In genomic region chr5:9020996-9021395, GRCh38 we compare ENCODE assay signal across 28 cellular contexts.
"Had no signal": no experiment of that assay in that cellular context is flagged by ENCODE, and none has a peak within 500 bp of the region (broad histone marks: within the 10 kb centered on the region; RNA-seq: fewer than 3 reads in every experiment).

No MANE protein-coding gene starts in this region.

- H3K4me1 Mint-ChIP-seq: nephron; stimulated activated effector memory CD8-positive, alpha-beta T cell treated with anti-CD3 and anti-CD28 coated beads, Interleukin-12 subunit alpha, Interleukin-12 subunit beta, amount 100 ng/mL, for 72 hours; stimulated activated naive B cell treated with anti-CD40 and anti-IgM and Interleukin-4, amounts not matched to agents 10 μg/mL and 1 μg/mL and 100 μg/mL, for 72 hours had no signal

- H3K4me3 Mint-ChIP-seq: nephron; neural progenitor cell; stimulated activated effector memory CD8-positive, alpha-beta T cell treated with anti-CD3 and anti-CD28 coated beads, Interleukin-12 subunit alpha, Interleukin-12 subunit beta, amount 100 ng/mL, for 72 hours; stimulated activated naive B cell treated with anti-CD40 and anti-IgM and Interleukin-4, amounts not matched to agents 10 μg/mL and 1 μg/mL and 100 μg/mL, for 72 hours; stimulated activated naive CD8-positive, alpha-beta T cell treated with anti-CD3 and anti-CD28 coated beads, Interleukin-15, Interleukin-2, amounts not matched to agents 100 ng/mL and 50 ng/mL, for 24 hours had no signal

- H3K4me1 ChIP-seq: neural progenitor cell, parathyroid adenoma, psoas muscle, right lobe of liver, sigmoid colon, stomach, thyroid gland, tibial nerve, upper lobe of left lung, vagina had no signal

- H3K4me3 ChIP-seq: neural progenitor cell, ovary, psoas muscle, right lobe of liver, sigmoid colon, stomach, thoracic aorta, thyroid gland, tibial nerve, upper lobe of left lung, vagina had no signal

- H3K36me3 ChIP-seq: neural progenitor cell, ovary, right lobe of liver, sigmoid colon, stomach, thoracic aorta, thyroid gland, tibial nerve, upper lobe of left lung, vagina had no signal

- H3K9me3 ChIP-seq: ovary, right lobe of liver, thyroid gland, vagina had no signal

- H3K27me3 Mint-ChIP-seq: progenitor cell of endocrine pancreas; stimulated activated naive B cell treated with anti-CD40 and anti-IgM and Interleukin-4, amounts not matched to agents 10 μg/mL and 1 μg/mL and 100 μg/mL, for 72 hours; stimulated activated naive CD8-positive, alpha-beta T cell treated with anti-CD3 and anti-CD28 coated beads, Interleukin-15, Interleukin-2, amounts not matched to agents 100 ng/mL and 50 ng/mL, for 24 hours had no signal

- DNase-seq: occipital lobe; ovary; posterior cingulate gyrus; psoas muscle; right cardiac atrium; right lobe of liver; sigmoid colon; small intestine; stimulated activated CD4-positive, alpha-beta T cell treated with anti-CD3 and anti-CD28 coated beads, Interleukin-15, amount 100 ng/mL, for 24 hours; stimulated activated CD4-positive, alpha-beta T cell treated with anti-CD3 and anti-CD28 coated beads, Interleukin-2, amount 100 ng/mL, for 24 hours; stimulated activated CD4-positive, alpha-beta T cell treated with anti-CD3 and anti-CD28 coated beads, Interleukin-2, amount 100 ng/mL, for 48 hours; stimulated activated CD4-positive, alpha-beta T cell treated with anti-CD3 and anti-CD28 coated beads, Interleukin-4, amount 100 ng/mL, for 24 hours; stimulated activated naive B cell treated with anti-CD40 and anti-IgM and Interleukin-4, amounts not matched to agents 10 μg/mL and 1 μg/mL and 100 μg/mL, for 72 hours; stimulated activated naive CD4-positive, alpha-beta T cell treated with Interleukin-2 at 50 U/mL for 16 hours; stomach; thyroid gland; trophoblast cell; upper lobe of left lung had no signal

- H3K79me2 ChIP-seq: parathyroid adenoma had no signal

- H2AFZ ChIP-seq: neural progenitor cell, parathyroid adenoma had no signal

- H3K27me3 ChIP-seq: neural progenitor cell, ovary, right lobe of liver, sigmoid colon, stomach, thyroid gland, tibial nerve, upper lobe of left lung, vagina had no signal

- ATAC-seq: psoas muscle; right cardiac atrium; right lobe of liver; stimulated activated effector memory CD8-positive, alpha-beta T cell treated with anti-CD3 and anti-CD28 coated beads, Interleukin-12 subunit alpha, Interleukin-12 subunit beta, amount 100 ng/mL, for 72 hours; stimulated activated naive B cell treated with anti-CD40 and anti-IgM and Interleukin-4, amounts not matched to agents 10 μg/mL and 1 μg/mL and 100 μg/mL, for 72 hours had no signal

- H3K9ac ChIP-seq: neural progenitor cell, parathyroid adenoma had no signal

- H3K4me2 ChIP-seq: neural progenitor cell had no signal

- H3K27ac Mint-ChIP-seq: nephron; neural progenitor cell; progenitor cell of endocrine pancreas; stimulated activated effector memory CD8-positive, alpha-beta T cell treated with anti-CD3 and anti-CD28 coated beads, Interleukin-12 subunit alpha, Interleukin-12 subunit beta, amount 100 ng/mL, for 72 hours; stimulated activated naive B cell treated with anti-CD40 and anti-IgM and Interleukin-4, amounts not matched to agents 10 μg/mL and 1 μg/mL and 100 μg/mL, for 72 hours; stimulated activated naive CD8-positive, alpha-beta T cell treated with anti-CD3 and anti-CD28 coated beads, Interleukin-15, Interleukin-2, amounts not matched to agents 100 ng/mL and 50 ng/mL, for 24 hours had no signal

- H3K36me3 Mint-ChIP-seq: stimulated activated effector memory CD8-positive, alpha-beta T cell treated with anti-CD3 and anti-CD28 coated beads, Interleukin-12 subunit alpha, Interleukin-12 subunit beta, amount 100 ng/mL, for 72 hours; stimulated activated naive B cell treated with anti-CD40 and anti-IgM and Interleukin-4, amounts not matched to agents 10 μg/mL and 1 μg/mL and 100 μg/mL, for 72 hours had no signal

- FAIRE-seq: small intestine, urothelium cell line had no signal

- H3K27ac ChIP-seq: neural progenitor cell, ovary, parathyroid adenoma, psoas muscle, right lobe of liver, sigmoid colon, stomach, thoracic aorta, thyroid gland, tibial nerve, upper lobe of left lung, vagina had no signal
